ENCODE assay signal across 15 cellular contexts in genomic region chr20:35506872-35507638, GRCh38. TPM values are rescaled to one million over a fixed set of nuclear protein-coding genes. Genes with fewer than 3 reads are reported as not detected.
A peak's percentile ranks its signal among the peaks of the same experiment; 100 is the strongest.
DNase-seq lines count a peak whose midpoint lies in the region; ATAC-seq lines count a peak whose summit lies in the region.
"Had no signal": no experiment of that assay in that cellular context is flagged by ENCODE, and none has a peak within 500 bp of the region (broad histone marks: within the 10 kb centered on the region; RNA-seq: fewer than 3 reads in every experiment).

No MANE protein-coding gene starts in this region.

- peaks cover 68% of the 10 kb centered on the region for H3K36me3 Mint-ChIP-seq in CD4-positive, CD25-positive, alpha-beta regulatory T cell
- peaks cover 24% of the 10 kb centered on the region for H3K36me3 Mint-ChIP-seq in activated naive CD8-positive, alpha-beta T cell treated with anti-CD3 and anti-CD28 coated beads for 36 hours

- H3K4me1 Mint-ChIP-seq in CD4-positive, CD25-positive, alpha-beta regulatory T cell: peaks cover 0 to 33% (median 27%) of the 10 kb centered on the region in 4 donors
- H3K4me1 Mint-ChIP-seq in activated naive CD8-positive, alpha-beta T cell treated with anti-CD3 and anti-CD28 coated beads for 36 hours: peaks cover 18% of the 10 kb centered on the region

- no peaks in the 10 kb centered on the region for H3K9me3 ChIP-seq in CD4-positive, CD25-positive, alpha-beta regulatory T cell (ENCODE audit: control insufficient read depth in 2 of 2, low read length in 2 of 2)

- ATAC-seq in CD4-positive, CD25-positive, alpha-beta regulatory T cell (ENCODE audit: low read depth in 2 of 2): peak; percentile 76 to 80

- no peaks in the 10 kb centered on the region for H3K27me3 Mint-ChIP-seq in CD4-positive, CD25-positive, alpha-beta regulatory T cell
- no peaks in the 10 kb centered on the region for H3K27me3 Mint-ChIP-seq in activated naive CD8-positive, alpha-beta T cell treated with anti-CD3 and anti-CD28 coated beads for 36 hours

- peak overlapping the region; percentile 7 for H3K27ac ChIP-seq in CD4-positive, CD25-positive, alpha-beta regulatory T cell (ENCODE audit: insufficient read depth, low read length, poor library complexity, severe bottlenecking)
- H3K27ac ChIP-seq: HL-60 had no signal

- H3K9me3 Mint-ChIP-seq in CD4-positive, CD25-positive, alpha-beta regulatory T cell: no peaks in the 10 kb centered on the region
- no peaks in the 10 kb centered on the region for H3K9me3 Mint-ChIP-seq in activated naive CD8-positive, alpha-beta T cell treated with anti-CD3 and anti-CD28 coated beads for 36 hours

- H3K4me3 ChIP-seq in CD4-positive, CD25-positive, alpha-beta regulatory T cell (ENCODE audit: low read depth, low read length): no peak overlapping the region

- H3K27ac Mint-ChIP-seq in CD4-positive, CD25-positive, alpha-beta regulatory T cell: peak overlapping the region; percentile 79 to 93 (median 86)
- H3K27ac Mint-ChIP-seq in activated naive CD8-positive, alpha-beta T cell treated with anti-CD3 and anti-CD28 coated beads for 36 hours: peak overlapping the region; percentile 43

- peak overlapping the region in 1 of 4 donors; percentile 25 for H3K4me3 Mint-ChIP-seq in CD4-positive, CD25-positive, alpha-beta regulatory T cell
- H3K4me3 Mint-ChIP-seq in activated naive CD8-positive, alpha-beta T cell treated with anti-CD3 and anti-CD28 coated beads for 36 hours: no peak overlapping the region

- peak in 1 of 3 donors; percentile 58 for DNase-seq in CD4-positive, CD25-positive, alpha-beta regulatory T cell
- DNase-seq in HCEC 1CT: peak; percentile 14
- no peak for DNase-seq in activated naive CD8-positive, alpha-beta T cell treated with anti-CD3 and anti-CD28 coated beads for 36 hours
- peak; percentile 34 to 49 for DNase-seq in lung microvascular endothelial cell (ENCODE audit: low read depth in 2 of 2)
- DNase-seq in effector CD8-positive, alpha-beta T cell (lab: John Stamatoyannopoulos, UW): no peak
- DNase-seq in middle frontal gyrus (ENCODE audit: extremely low spot score, low spot score): no peak
- no peak for DNase-seq in NCI-H128 (lab: John Stamatoyannopoulos, UW; ENCODE audit: unreplicated experiment)
- no peak for DNase-seq in HuH-7.5 (ENCODE audit: low spot score)
- DNase-seq: activated gamma-delta T cell; NCI-H1105 treated with DMSO at 0.1 percent for 48 hours; NCI-H69; stimulated activated CD4-positive, alpha-beta T cell treated with anti-CD3 and anti-CD28 coated beads, Interleukin-4, amount 100 ng/mL, for 24 hours had no signal

- H3K4me1 ChIP-seq in CD4-positive, CD25-positive, alpha-beta regulatory T cell (ENCODE audit: control insufficient read depth, insufficient read depth, low read length, poor library complexity, severe bottlenecking): peaks cover 8% of the 10 kb centered on the region

- peaks cover 95% of the 10 kb centered on the region for H3K36me3 ChIP-seq in CD4-positive, CD25-positive, alpha-beta regulatory T cell (ENCODE audit: control insufficient read depth, insufficient read depth, low read length)

- H3K27me3 ChIP-seq in CD4-positive, CD25-positive, alpha-beta regulatory T cell (ENCODE audit: control insufficient read depth, insufficient read depth, low read length): no peaks in the 10 kb centered on the region

RNA-seq across cellular contexts. Expression of gene C20orf173, which starts 22.4 kb away (rescaled TPM):
- not detected for total RNA-seq in CD4-positive, CD25-positive, alpha-beta regulatory T cell
- polyA plus RNA-seq in CD4-positive, CD25-positive, alpha-beta regulatory T cell: not detected
- not detected for total RNA-seq in activated naive CD8-positive, alpha-beta T cell treated with anti-CD3 and anti-CD28 coated beads for 36 hours
- total RNA-seq in lung microvascular endothelial cell: not detected in 2 replicates
- total RNA-seq: liver, subcutaneous adipose tissue had no signal
- polyA plus RNA-seq: liver had no signal

RNA-seq across cellular contexts. Expression of gene ERGIC3, which starts 34.8 kb away (rescaled TPM):
- 132 TPM for total RNA-seq in CD4-positive, CD25-positive, alpha-beta regulatory T cell
- polyA plus RNA-seq in CD4-positive, CD25-positive, alpha-beta regulatory T cell: 100 to 1,000 TPM; 121 to 138 (median 131) TPM
- total RNA-seq in activated naive CD8-positive, alpha-beta T cell treated with anti-CD3 and anti-CD28 coated beads for 36 hours: 100 to 1,000 TPM; 105 to 107 TPM
- total RNA-seq in lung microvascular endothelial cell: 280 and 434 TPM in 2 replicates

RNA-seq across cellular contexts. Expression of gene CEP250, which starts 51.7 kb away (rescaled TPM):
- total RNA-seq in CD4-positive, CD25-positive, alpha-beta regulatory T cell: 64.1 TPM
- 1 to 10 TPM; 4.7 to 5.3 (median 4.9) TPM for polyA plus RNA-seq in CD4-positive, CD25-positive, alpha-beta regulatory T cell
- 10 to 100 TPM; 48.8 to 55.5 TPM for total RNA-seq in activated naive CD8-positive, alpha-beta T cell treated with anti-CD3 and anti-CD28 coated beads for 36 hours
- total RNA-seq in lung microvascular endothelial cell: 6.2 and 7.6 TPM in 2 replicates

Comparison
In these comparisons a context has a peak if more than half of its experiments do, and no peak if none do; other contexts are left out.
1. DNase-seq: peak in HCEC 1CT (single experiment) and lung microvascular endothelial cell (2 of 2); none in activated naive CD8-positive, alpha-beta T cell treated with anti-CD3 and anti-CD28 coated beads for 36 hours (single experiment), effector CD8-positive, alpha-beta T cell (single experiment), middle frontal gyrus (single experiment), NCI-H128 (single experiment) and HuH-7.5 (single experiment).